Comparison of ENCODE assay signal across 14 cellular contexts in genomic region chr6:169851641-169852503, GRCh38.
A peak's percentile ranks its signal among the peaks of the same experiment; 100 is the strongest.
DNase-seq lines count a peak whose midpoint lies in the region; ATAC-seq and TF ChIP-seq lines count a peak whose summit lies in the region.
"Had no signal": no experiment of that assay in that cellular context is flagged by ENCODE, and none has a peak within 500 bp of the region (broad histone marks: within the 10 kb centered on the region; RNA-seq: fewer than 3 reads in every experiment).

No MANE protein-coding gene starts in this region.

- H3K36me3 ChIP-seq in adipocyte (ENCODE audit: control insufficient read depth, insufficient read depth, low read length, severe bottlenecking) (no peaks in the 10 kb centered on the region), left ventricle myocardium inferior (no peaks in the 10 kb centered on the region), gastrocnemius medialis (no peaks in the 10 kb centered on the region), HAP-1 (replicated peaks) (no peaks in the 10 kb centered on the region)

- H3K27me3 ChIP-seq in adipocyte (replicated peaks; ENCODE audit: control insufficient read depth, insufficient read depth, low read length) (peaks cover 14% of the 10 kb centered on the region), left ventricle myocardium inferior (ENCODE audit: low read depth) (no peaks in the 10 kb centered on the region), gastrocnemius medialis (no peaks in the 10 kb centered on the region), HAP-1 (ENCODE audit: low read depth) (no peaks in the 10 kb centered on the region)

- peak overlapping the region; percentile 90 for H3K27ac ChIP-seq in left ventricle myocardium inferior (replicated peaks)
- H3K27ac ChIP-seq in gastrocnemius medialis = peak overlapping the region; percentile 47 to 74 (median 68)

- TF ChIP-seq POLR2A in gastrocnemius medialis (IDR thresholded peaks at IDR 0.05) = no peak

- H3K4me3 ChIP-seq in adipocyte (ENCODE audit: low read length) (no peak overlapping the region), left ventricle myocardium inferior (no peak overlapping the region), gastrocnemius medialis (no peak overlapping the region), HAP-1 (no peak overlapping the region)

- TF ChIP-seq CTCF in left ventricle myocardium inferior (IDR thresholded peaks at IDR 0.05; ENCODE audit: borderline replicate concordance) (no peak), gastrocnemius medialis (IDR thresholded peaks at IDR 0.05 in 4 of 5, conservative IDR thresholded peaks at IDR 0.05 in 1 of 5) (no peak)

- DNase-seq in HPDE6-E6E7 (ENCODE audit: extremely low spot score) (peak; percentile 39), adipocyte (ENCODE audit: low read depth) (peak; percentile 6), left ventricle myocardium inferior (no peak), gastrocnemius medialis (no peak), NCI-H1417 treated with DMSO at 0.1 percent for 48 hours (lab: John Stamatoyannopoulos, UW) (no peak), HAP-1 (ENCODE audit: low spot score in 2 of 2) (no peak)
- no peak for DNase-seq in stimulated activated CD4-positive, alpha-beta T cell treated with anti-CD3 and anti-CD28 coated beads, Interleukin-4, amount 100 ng/mL, for 4 hours
- DNase-seq: activated CD4-positive, alpha-beta T cell treated with anti-CD3 and anti-CD28 coated beads, Interleukin-2, amount 50 U/mL, for 4 hours; CD4-positive, alpha-beta memory T cell; immature natural killer cell; IMR-90; stimulated activated CD4-positive, alpha-beta T cell treated with anti-CD3 and anti-CD28 coated beads, Interleukin-12 subunit alpha, Interleukin-12 subunit beta, amount 100 ng/mL, for 4 hours; substantia nigra had no signal

- no peak overlapping the region for H3K9ac ChIP-seq in adipocyte (ENCODE audit: low read length)

- no peaks in the 10 kb centered on the region for H3K9me3 ChIP-seq in adipocyte (ENCODE audit: control insufficient read depth, low read length)
- peaks cover 3% of the 10 kb centered on the region for H3K9me3 ChIP-seq in left ventricle myocardium inferior (replicated peaks)
- H3K9me3 ChIP-seq in gastrocnemius medialis = no peaks in the 10 kb centered on the region
- no peaks in the 10 kb centered on the region; the same call in 1 of the 2 replicates for H3K9me3 ChIP-seq in HAP-1

- ATAC-seq in gastrocnemius medialis (peak; percentile 72 to 77), GM21723 (IDR thresholded peaks at IDR 0.05; ENCODE audit: unreplicated experiment) (no peak)

- intact Hi-C loops in left ventricle myocardium inferior (cut with micrococcal nuclease) (no loop called here), gastrocnemius medialis (cut with DNase I; ENCODE audit: low total_unique reads) (no loop called here)

- no peaks in the 10 kb centered on the region for H3K4me1 ChIP-seq in adipocyte (ENCODE audit: control insufficient read depth, insufficient read depth, low read length)
- peaks cover 20% of the 10 kb centered on the region for H3K4me1 ChIP-seq in left ventricle myocardium inferior
- H3K4me1 ChIP-seq in gastrocnemius medialis = peaks cover 0 to 10% of the 10 kb centered on the region in 2 donors
- H3K4me1 ChIP-seq in HAP-1 = no peaks in the 10 kb centered on the region

- in situ Hi-C loops in gastrocnemius medialis (cut with MboI; ENCODE audit: low sequenced_read_pairs in 4 of 4) = no loop called here
- in situ Hi-C loops in HAP-1 (cut with MboI; ENCODE audit: low sequenced_read_pairs) = no loop called here

Comparison
In these comparisons a context has a peak if more than half of its experiments do, and no peak if none do; other contexts are left out.
1. DNase-seq: peak in HPDE6-E6E7 (single experiment) and adipocyte (single experiment); none in left ventricle myocardium inferior (single experiment), gastrocnemius medialis (0 of 2), NCI-H1417 treated with DMSO at 0.1 percent for 48 hours (single experiment), HAP-1 (0 of 2) and stimulated activated CD4-positive, alpha-beta T cell treated with anti-CD3 and anti-CD28 coated beads, Interleukin-4, amount 100 ng/mL, for 4 hours (0 of 2).